In the genomic region with DNA sequence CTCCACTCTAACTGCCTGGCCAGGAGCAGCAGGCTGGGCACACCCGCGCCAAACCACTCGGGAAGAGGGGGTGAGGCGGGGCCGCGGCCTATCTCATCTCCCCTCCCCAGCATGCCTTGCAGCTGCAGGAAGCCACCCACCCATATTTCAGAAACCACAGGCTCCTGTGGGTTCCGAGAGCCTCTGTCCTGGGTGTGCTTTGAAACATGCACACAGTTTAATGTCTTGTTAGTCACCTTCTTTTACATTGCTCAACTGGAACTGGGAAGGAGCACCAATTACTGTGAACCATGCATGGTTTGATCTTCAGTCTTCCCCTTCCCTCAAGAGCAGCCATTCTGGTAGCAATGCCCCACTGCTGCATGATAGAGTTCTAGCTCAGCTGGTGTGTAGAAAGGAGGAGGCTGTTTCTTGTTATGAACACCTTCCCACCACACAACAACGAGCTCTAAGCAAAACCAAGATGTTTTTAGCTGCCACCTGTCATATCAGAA, we compare ENCODE assay signal across 9 cellular contexts. TPM values are rescaled to one million over a fixed set of nuclear protein-coding genes. Genes with fewer than 3 reads are reported as not detected.
A peak's percentile ranks its signal among the peaks of the same experiment; 100 is the strongest.
DNase-seq lines count a peak whose midpoint lies in the region; ATAC-seq and TF ChIP-seq lines count a peak whose summit lies in the region.
"Had no signal": no experiment of that assay in that cellular context is flagged by ENCODE, and none has a peak within 500 bp of the region (broad histone marks: within the 10 kb centered on the region; RNA-seq: fewer than 3 reads in every experiment).

No MANE protein-coding gene starts in this region.

- H3K36me3 ChIP-seq in ovary, result no peaks in the 10 kb centered on the region

- intact Hi-C loops in ovary (cut with DNase I), result no loop called here

- ATAC-seq in GM18505 (IDR thresholded peaks at IDR 0.05; ENCODE audit: unreplicated experiment) (peak; percentile 46), HG02870 (IDR thresholded peaks at IDR 0.05; ENCODE audit: unreplicated experiment) (peak; percentile 40)
- ATAC-seq: HCT116 had no signal

- H3K4me1 ChIP-seq in ovary (ENCODE audit: insufficient read depth), result no peaks in the 10 kb centered on the region

- no peak overlapping the region for H3K27ac ChIP-seq in ovary

- TF ChIP-seq POLR2A in GM18505 (IDR thresholded peaks at IDR 0.05; ENCODE audit: borderline replicate concordance, extremely low read depth, insufficient read depth, insufficient read length) (no peak), ovary (IDR thresholded peaks at IDR 0.05) (no peak)

- no peak for TF ChIP-seq EP300 in ovary (IDR thresholded peaks at IDR 0.05)

- no peak overlapping the region for H3K4me3 ChIP-seq in ovary

- peak; percentile 56 for DNase-seq in RPMI8226
- DNase-seq in activated T-helper 9 cell treated with anti-CD3 and anti-CD28 coated beads, Interleukin-2, amount 50 U/mL, for 16 hours (ENCODE audit: low read depth), result peak; percentile 70
- DNase-seq in stimulated activated CD4-positive, alpha-beta T cell treated with anti-CD3 and anti-CD28 coated beads, Interleukin-1b, Interleukin-23, amount 100 ng/mL, for 24 hours (ENCODE audit: low read depth in 4 of 4, low spot score in 1 of 4), result peak in 3 of 4 experiments; percentile 30 to 75 (median 62)
- DNase-seq in NCI-H748 treated with DMSO at 0.1 percent for 48 hours (lab: John Stamatoyannopoulos, UW), result no peak
- DNase-seq in ovary, result no peak
- DNase-seq in HPDE6-E6E7 (ENCODE audit: extremely low spot score), result no peak

- no peak for TF ChIP-seq CTCF in ovary (IDR thresholded peaks at IDR 0.05)

- no peaks in the 10 kb centered on the region for H3K9me3 ChIP-seq in ovary

- H3K27me3 ChIP-seq in ovary, result no peaks in the 10 kb centered on the region

- WGBS in ovary, 3 donors, result 52 to 75% (median 53%) methylated on average over 8 of the region's 8 CpGs

RNA-seq across cellular contexts. Expression of a gene that starts 37.6 kb away (rescaled TPM):
- 1 to 10 TPM; 1.8 to 7.5 (median 3.3) TPM for total RNA-seq in ovary
- 1 to 10 TPM in 1 of 2 donors, under 1 TPM in 1; 0.59 to 6.5 TPM for polyA plus RNA-seq in ovary

Comparison
In these comparisons a context has a peak if more than half of its experiments do, and no peak if none do; other contexts are left out.
1. DNase-seq: peak in RPMI8226 (single experiment), activated T-helper 9 cell treated with anti-CD3 and anti-CD28 coated beads, Interleukin-2, amount 50 U/mL, for 16 hours (single experiment) and stimulated activated CD4-positive, alpha-beta T cell treated with anti-CD3 and anti-CD28 coated beads, Interleukin-1b, Interleukin-23, amount 100 ng/mL, for 24 hours (3 of 4); none in NCI-H748 treated with DMSO at 0.1 percent for 48 hours (single experiment), ovary (0 of 5) and HPDE6-E6E7 (single experiment).